ENCODE assay signal across 21 cellular contexts in the genomic region with DNA sequence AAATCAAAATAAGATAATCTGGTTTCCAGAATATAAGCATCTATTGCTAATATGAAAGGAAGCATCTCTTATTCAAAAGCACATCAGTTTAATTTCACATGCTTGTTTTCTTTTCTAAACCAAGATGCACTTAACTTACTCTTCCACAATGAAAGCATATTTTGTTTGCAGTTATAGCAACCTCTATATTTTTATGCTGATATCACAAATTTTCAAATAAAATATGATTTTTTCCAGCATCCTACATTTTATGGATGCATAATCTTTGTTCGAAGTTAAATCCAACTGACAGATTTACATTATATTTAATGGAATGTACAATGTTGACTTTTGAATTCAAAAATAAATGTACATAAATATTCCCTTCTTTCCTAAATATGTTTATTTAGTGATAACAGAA.
"Had no signal": no experiment of that assay in that cellular context is flagged by ENCODE, and none has a peak within 500 bp of the region (broad histone marks: within the 10 kb centered on the region; RNA-seq: fewer than 3 reads in every experiment).

No MANE protein-coding gene starts in this region.

- H3K4me1 ChIP-seq: esophagus muscularis mucosa, gastrocnemius medialis, heart right ventricle, left lung, lower lobe of right lung had no signal

- H3K36me3 ChIP-seq: esophagus muscularis mucosa, gastrocnemius medialis, heart right ventricle, left lung, lower lobe of right lung had no signal

- H3K27ac ChIP-seq: coronary artery, dorsolateral prefrontal cortex, esophagus muscularis mucosa, gastrocnemius medialis, heart right ventricle, left lung, lower lobe of right lung had no signal

- ATAC-seq: gastrocnemius medialis, heart right ventricle, left cardiac atrium, left lung, left ventricle myocardium superior, lower lobe of right lung, mucosa of descending colon had no signal

- H3K9me3 ChIP-seq: esophagus muscularis mucosa, gastrocnemius medialis, left lung, lower lobe of right lung, mucosa of descending colon had no signal

- H3K4me3 ChIP-seq: coronary artery, dorsolateral prefrontal cortex, esophagus muscularis mucosa, gastrocnemius medialis, heart right ventricle, left lung, lower lobe of right lung, mucosa of descending colon had no signal

- H3K27me3 ChIP-seq: dorsolateral prefrontal cortex, esophagus muscularis mucosa, gastrocnemius medialis, heart right ventricle, left lung had no signal

- FAIRE-seq: endothelial cell of umbilical vein, keratinocyte had no signal

- DNase-seq: dermis blood vessel endothelial cell; dorsolateral prefrontal cortex; effector CD4-positive, alpha-beta T cell; effector memory CD4-positive, alpha-beta T cell; foreskin fibroblast; foreskin melanocyte; gastrocnemius medialis; glutamatergic neuron; head of caudate nucleus; heart right ventricle; hippocampal formation; left cardiac atrium; left lung; left ventricle myocardium superior; lower lobe of right lung; mesenchymal stem cell; mucosa of descending colon had no signal
